In genomic region chr11:17328856-17329490, GRCh38 we compare ENCODE assay signal across 18 cellular contexts. TPM values are rescaled to one million over a fixed set of nuclear protein-coding genes. Genes with fewer than 3 reads are reported as not detected.
A peak's percentile ranks its signal among the peaks of the same experiment; 100 is the strongest.
DNase-seq lines count a peak whose midpoint lies in the region; TF ChIP-seq lines count a peak whose summit lies in the region.
"Had no signal": no experiment of that assay in that cellular context is flagged by ENCODE, and none has a peak within 500 bp of the region (broad histone marks: within the 10 kb centered on the region; RNA-seq: fewer than 3 reads in every experiment).

No MANE protein-coding gene starts in this region.

- H3K36me3 ChIP-seq in left ventricle myocardium inferior, result peaks cover 43% of the 10 kb centered on the region
- H3K36me3 ChIP-seq in thyroid gland, result no peaks in the 10 kb centered on the region
- H3K36me3 ChIP-seq in SJCRH30, result no peaks in the 10 kb centered on the region

- no peaks in the 10 kb centered on the region for H3K9me3 Mint-ChIP-seq in activated T-helper 1 cell treated with anti-CD3 and anti-CD28 coated beads, Interleukin-12 subunit alpha, Interleukin-12 subunit beta, Interleukin-2, Interleukin-4 antibody, amounts not matched to agents 30 ng/mL and 10 ng/mL and 1 ng/mL, durations not matched to agents 14 hours and 24 hours and 36 hours
- H3K9me3 Mint-ChIP-seq: activated CD4-positive, alpha-beta memory T cell treated with anti-CD3 and anti-CD28 coated beads for 36 hours; activated naive CD8-positive, alpha-beta T cell treated with anti-CD3 and anti-CD28 coated beads for 36 hours had no signal

- H3K27ac Mint-ChIP-seq in activated T-helper 1 cell treated with anti-CD3 and anti-CD28 coated beads, Interleukin-12 subunit alpha, Interleukin-12 subunit beta, Interleukin-2, Interleukin-4 antibody, amounts not matched to agents 30 ng/mL and 10 ng/mL and 1 ng/mL, durations not matched to agents 14 hours and 24 hours and 36 hours, result no peak overlapping the region
- H3K27ac Mint-ChIP-seq: activated CD4-positive, alpha-beta memory T cell treated with anti-CD3 and anti-CD28 coated beads for 36 hours; activated naive CD8-positive, alpha-beta T cell treated with anti-CD3 and anti-CD28 coated beads for 36 hours had no signal

- DNase-seq in left ventricle myocardium inferior (peak; percentile 23), cardiac septum (ENCODE audit: low spot score) (no peak), NCI-H1105 treated with DMSO at 0.1 percent for 48 hours (lab: John Stamatoyannopoulos, UW) (peak; percentile 75), cerebellum (ENCODE audit: low spot score) (peak; percentile 36), thyroid gland (peak; percentile 48 to 60), SJCRH30 (no peak), medulla oblongata (ENCODE audit: extremely low spot score) (no peak)
- DNase-seq in activated T-helper 1 cell treated with anti-CD3 and anti-CD28 coated beads, Interleukin-12 subunit alpha, Interleukin-12 subunit beta, Interleukin-2, Interleukin-4 antibody, amounts not matched to agents 30 ng/mL and 10 ng/mL and 1 ng/mL, durations not matched to agents 14 hours and 24 hours and 36 hours (ENCODE audit: low spot score), result no peak
- DNase-seq: activated CD4-positive, alpha-beta memory T cell treated with anti-CD3 and anti-CD28 coated beads for 36 hours; activated naive CD8-positive, alpha-beta T cell treated with anti-CD3 and anti-CD28 coated beads for 36 hours; activated T-cell treated with anti-CD3 and anti-CD28 coated beads, Interleukin-2, amount 50 U/mL, for 48 hours; Calu3; left cardiac atrium; NCI-H1436 treated with DMSO at 0.1 percent for 48 hours; NCI-H526; stimulated activated CD4-positive, alpha-beta T cell treated with anti-CD3 and anti-CD28 coated beads, Interleukin-2, amount 100 ng/mL, for 48 hours had no signal

- H3K27ac ChIP-seq in left ventricle myocardium inferior (replicated peaks) (no peak overlapping the region), thyroid gland (no peak overlapping the region), SJCRH30 (no peak overlapping the region)
- H3K27ac ChIP-seq: KMS-11 had no signal

- intact Hi-C loops in left ventricle myocardium inferior (cut with micrococcal nuclease), result no loop called here
- intact Hi-C loops in cardiac septum (cut with DNase I), result no loop called here
- intact Hi-C loops in thyroid gland (cut with DNase I), result no loop called here
- intact Hi-C loops in activated T-helper 1 cell treated with anti-CD3 and anti-CD28 coated beads, Interleukin-12 subunit alpha, Interleukin-12 subunit beta, Interleukin-2, Interleukin-4 antibody, amounts not matched to agents 30 ng/mL and 10 ng/mL and 1 ng/mL, durations not matched to agents 14 hours and 24 hours and 36 hours (cut with micrococcal nuclease), result no loop called here

- H3K4me3 Mint-ChIP-seq in activated T-helper 1 cell treated with anti-CD3 and anti-CD28 coated beads, Interleukin-12 subunit alpha, Interleukin-12 subunit beta, Interleukin-2, Interleukin-4 antibody, amounts not matched to agents 30 ng/mL and 10 ng/mL and 1 ng/mL, durations not matched to agents 14 hours and 24 hours and 36 hours, result no peak overlapping the region
- H3K4me3 Mint-ChIP-seq: activated CD4-positive, alpha-beta memory T cell treated with anti-CD3 and anti-CD28 coated beads for 36 hours; activated naive CD8-positive, alpha-beta T cell treated with anti-CD3 and anti-CD28 coated beads for 36 hours had no signal

- no peaks in the 10 kb centered on the region for H3K27me3 Mint-ChIP-seq in activated T-helper 1 cell treated with anti-CD3 and anti-CD28 coated beads, Interleukin-12 subunit alpha, Interleukin-12 subunit beta, Interleukin-2, Interleukin-4 antibody, amounts not matched to agents 30 ng/mL and 10 ng/mL and 1 ng/mL, durations not matched to agents 14 hours and 24 hours and 36 hours (ENCODE audit: insufficient read depth)
- H3K27me3 Mint-ChIP-seq: activated CD4-positive, alpha-beta memory T cell treated with anti-CD3 and anti-CD28 coated beads for 36 hours; activated naive CD8-positive, alpha-beta T cell treated with anti-CD3 and anti-CD28 coated beads for 36 hours had no signal

- H3K27me3 ChIP-seq in left ventricle myocardium inferior (ENCODE audit: low read depth) (no peaks in the 10 kb centered on the region), thyroid gland (no peaks in the 10 kb centered on the region), SJCRH30 (no peaks in the 10 kb centered on the region)

- H3K36me3 Mint-ChIP-seq in activated T-helper 1 cell treated with anti-CD3 and anti-CD28 coated beads, Interleukin-12 subunit alpha, Interleukin-12 subunit beta, Interleukin-2, Interleukin-4 antibody, amounts not matched to agents 30 ng/mL and 10 ng/mL and 1 ng/mL, durations not matched to agents 14 hours and 24 hours and 36 hours (ENCODE audit: low read depth), result peaks cover 53% of the 10 kb centered on the region

- H3K4me1 ChIP-seq in left ventricle myocardium inferior, result peaks cover 17% of the 10 kb centered on the region
- no peaks in the 10 kb centered on the region for H3K4me1 ChIP-seq in thyroid gland
- H3K4me1 ChIP-seq in SJCRH30, result no peaks in the 10 kb centered on the region

- TF ChIP-seq POLR2A in thyroid gland (IDR thresholded peaks at IDR 0.05), result no peak

- H3K4me1 Mint-ChIP-seq in activated T-helper 1 cell treated with anti-CD3 and anti-CD28 coated beads, Interleukin-12 subunit alpha, Interleukin-12 subunit beta, Interleukin-2, Interleukin-4 antibody, amounts not matched to agents 30 ng/mL and 10 ng/mL and 1 ng/mL, durations not matched to agents 14 hours and 24 hours and 36 hours (ENCODE audit: low read depth), result no peaks in the 10 kb centered on the region

- TF ChIP-seq CTCF in left ventricle myocardium inferior (IDR thresholded peaks at IDR 0.05; ENCODE audit: borderline replicate concordance) (no peak), thyroid gland (IDR thresholded peaks at IDR 0.05) (no peak)

- 82 to 89% methylated on average over 4 to 5 of the region's 5 CpGs for WGBS in thyroid gland, 2 donors

- H3K9me3 ChIP-seq in left ventricle myocardium inferior (replicated peaks) (no peaks in the 10 kb centered on the region), thyroid gland (no peaks in the 10 kb centered on the region), SJCRH30 (replicated peaks) (no peaks in the 10 kb centered on the region)

- H3K4me3 ChIP-seq in left ventricle myocardium inferior (no peak overlapping the region), thyroid gland (replicated peaks in 1 of 3) (no peak overlapping the region), SJCRH30 (no peak overlapping the region)

RNA-seq across cellular contexts. Expression of gene NCR3LG1, which starts 22.6 kb away (rescaled TPM):
- total RNA-seq in left ventricle myocardium inferior (0.80 TPM), cardiac septum (2.0 TPM), cerebellum (9.1 TPM), thyroid gland (1 to 10 TPM; 2.8 to 7.8 (median 7.2) TPM)
- total RNA-seq in activated T-helper 1 cell treated with anti-CD3 and anti-CD28 coated beads, Interleukin-12 subunit alpha, Interleukin-12 subunit beta, Interleukin-2, Interleukin-4 antibody, amounts not matched to agents 30 ng/mL and 10 ng/mL and 1 ng/mL, durations not matched to agents 14 hours and 24 hours and 36 hours, result 8.2 and 8.6 TPM in 2 replicates
- 7.8 and 8.1 TPM in 2 replicates for total RNA-seq in SJCRH30 (2014; rRNA removed; shearing (Covaris generic))

RNA-seq across cellular contexts. Expression of gene NUCB2, which starts 52.4 kb away (rescaled TPM):
- total RNA-seq in left ventricle myocardium inferior (101 TPM), cardiac septum (91.6 TPM), cerebellum (59.6 TPM), thyroid gland (100 to 1,000 TPM in 3 of 4 donors, 10 to 100 TPM in 1; 73.2 to 152 (median 113) TPM)
- 51.1 and 61.7 TPM in 2 replicates for total RNA-seq in activated T-helper 1 cell treated with anti-CD3 and anti-CD28 coated beads, Interleukin-12 subunit alpha, Interleukin-12 subunit beta, Interleukin-2, Interleukin-4 antibody, amounts not matched to agents 30 ng/mL and 10 ng/mL and 1 ng/mL, durations not matched to agents 14 hours and 24 hours and 36 hours
- 29.4 and 32.6 TPM in 2 replicates for total RNA-seq in SJCRH30 (2014; rRNA removed; shearing (Covaris generic))

RNA-seq across cellular contexts. Expression of gene KCNJ11, which starts 59.5 kb away (rescaled TPM):
- total RNA-seq in left ventricle myocardium inferior (17.5 TPM), cardiac septum (9.8 TPM), cerebellum (10.9 TPM), thyroid gland (10 to 100 TPM in 3 of 4 donors, 1 to 10 TPM in 1; 7.3 to 18.9 (median 15.9) TPM)
- 1.4 and 1.6 TPM in 2 replicates for total RNA-seq in activated T-helper 1 cell treated with anti-CD3 and anti-CD28 coated beads, Interleukin-12 subunit alpha, Interleukin-12 subunit beta, Interleukin-2, Interleukin-4 antibody, amounts not matched to agents 30 ng/mL and 10 ng/mL and 1 ng/mL, durations not matched to agents 14 hours and 24 hours and 36 hours
- 4.8 and 5.9 TPM in 2 replicates for total RNA-seq in SJCRH30 (2014; rRNA removed; shearing (Covaris generic))
- total RNA-seq: RPMI7951 had no signal

Comparison
In these comparisons a context has a peak if more than half of its experiments do, and no peak if none do; other contexts are left out.
1. DNase-seq: peak in left ventricle myocardium inferior (single experiment), NCI-H1105 treated with DMSO at 0.1 percent for 48 hours (single experiment), cerebellum (single experiment) and thyroid gland (2 of 2); none in cardiac septum (single experiment), activated T-helper 1 cell treated with anti-CD3 and anti-CD28 coated beads, Interleukin-12 subunit alpha, Interleukin-12 subunit beta, Interleukin-2, Interleukin-4 antibody, amounts not matched to agents 30 ng/mL and 10 ng/mL and 1 ng/mL, durations not matched to agents 14 hours and 24 hours and 36 hours (single experiment), SJCRH30 (0 of 2) and medulla oblongata (single experiment).